Comparison of ENCODE assay signal across 21 cellular contexts in the genomic region with DNA sequence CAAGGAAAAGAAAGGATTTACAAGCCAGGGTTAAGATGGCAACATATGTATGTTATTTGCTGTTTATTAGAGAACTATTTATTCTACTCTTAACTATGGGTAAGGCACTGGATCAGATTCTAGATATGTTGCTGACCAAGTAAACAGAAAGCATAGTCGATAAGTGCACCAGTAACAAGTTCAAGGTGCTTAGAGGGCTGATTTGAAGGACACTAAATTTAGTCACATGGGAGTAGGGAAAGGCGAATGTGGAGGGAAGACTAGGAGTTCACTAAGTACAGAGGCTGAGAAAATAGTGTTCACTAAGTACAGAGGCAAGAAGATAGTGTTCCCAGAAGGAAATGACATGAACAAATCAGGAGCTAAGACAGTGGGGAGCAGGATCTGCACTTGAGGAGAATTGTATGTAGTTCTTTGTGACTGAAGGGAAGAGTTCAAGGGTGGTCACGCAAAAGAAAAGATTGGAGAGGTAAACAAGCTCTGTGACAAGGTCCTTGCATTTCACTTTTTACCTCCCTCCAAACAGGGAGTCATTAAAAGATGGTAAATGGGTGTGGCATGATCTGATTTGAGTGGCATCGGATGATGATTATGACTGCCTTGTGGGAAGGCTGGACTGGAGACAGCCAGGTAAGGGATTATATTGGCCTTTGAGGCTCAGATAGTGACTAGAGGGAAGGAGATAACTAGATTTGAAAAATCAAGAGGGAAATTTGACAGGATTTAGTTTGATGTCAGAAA. TPM values are rescaled to one million over a fixed set of nuclear protein-coding genes. Genes with fewer than 3 reads are reported as not detected.
A peak's percentile ranks its signal among the peaks of the same experiment; 100 is the strongest.
DNase-seq lines count a peak whose midpoint lies in the region; ATAC-seq and TF ChIP-seq lines count a peak whose summit lies in the region.
"Had no signal": no experiment of that assay in that cellular context is flagged by ENCODE, and none has a peak within 500 bp of the region (broad histone marks: within the 10 kb centered on the region; RNA-seq: fewer than 3 reads in every experiment).

No MANE protein-coding gene starts in this region.

- H3K9me3 Mint-ChIP-seq in activated CD4-positive, alpha-beta T cell treated with anti-CD3 and anti-CD28 coated beads, Interleukin-2, amount 10 ng/mL, durations not matched to agents 24 days and 14 days = no peaks in the 10 kb centered on the region
- no peaks in the 10 kb centered on the region for H3K9me3 Mint-ChIP-seq in HFFc6
- no peaks in the 10 kb centered on the region for H3K9me3 Mint-ChIP-seq in naive thymus-derived CD8-positive, alpha-beta T cell
- H3K9me3 Mint-ChIP-seq: activated T-cell treated with anti-CD3 and anti-CD28 coated beads, Interleukin-2, amount 50 U/mL, for 4 hours; CD8-positive, alpha-beta T cell had no signal

- DNase-seq in activated CD4-positive, alpha-beta T cell treated with anti-CD3 and anti-CD28 coated beads, Interleukin-2, amount 10 ng/mL, durations not matched to agents 24 days and 14 days = no peak
- DNase-seq in activated CD4-positive, alpha-beta T cell treated with anti-CD3 and anti-CD28 coated beads for 1 hour = no peak
- DNase-seq in HFFc6 (no peak), adipocyte (ENCODE audit: low read depth) (no peak), NCI-H345 treated with DMSO at 0.1 percent for 48 hours (lab: John Stamatoyannopoulos, UW; ENCODE audit: unreplicated experiment) (no peak)
- no peak for DNase-seq in naive thymus-derived CD8-positive, alpha-beta T cell
- DNase-seq: activated T-cell treated with anti-CD3 and anti-CD28 coated beads, Interleukin-2, amount 50 U/mL, for 4 hours; CD8-positive, alpha-beta T cell; GOT3; NCI-H187 treated with DMSO at 0.1 percent for 48 hours; NCI-H524 treated with DMSO at 0.1 percent for 48 hours; pancreas; trophoblast cell had no signal

- POLR2A ChIA-PET in naive thymus-derived CD8-positive, alpha-beta T cell (lab: Charles Lee) = interaction anchor here (0.5 to 1.0 kb wide), 3 partner anchors 13 to 240 kb away, joined by 3 to 5 read pairs (median 3); no protein-coding TSS in a partner anchor

- H3K4me3 Mint-ChIP-seq in activated CD4-positive, alpha-beta T cell treated with anti-CD3 and anti-CD28 coated beads, Interleukin-2, amount 10 ng/mL, durations not matched to agents 24 days and 14 days = no peak overlapping the region
- H3K4me3 Mint-ChIP-seq in HFFc6 = no peak overlapping the region
- no peak overlapping the region for H3K4me3 Mint-ChIP-seq in naive thymus-derived CD8-positive, alpha-beta T cell
- H3K4me3 Mint-ChIP-seq: activated T-cell treated with anti-CD3 and anti-CD28 coated beads, Interleukin-2, amount 50 U/mL, for 4 hours; CD8-positive, alpha-beta T cell had no signal

- H3K9me3 ChIP-seq in adipocyte (ENCODE audit: control insufficient read depth, low read length) = no peaks in the 10 kb centered on the region
- H3K9me3 ChIP-seq: pancreas had no signal

- H3K36me3 ChIP-seq in adipocyte (ENCODE audit: control insufficient read depth, insufficient read depth, low read length, severe bottlenecking) = peaks cover 70% of the 10 kb centered on the region

- TF ChIP-seq CTCF in HFFc6 (IDR thresholded peaks at IDR 0.05) = no peak

- peak overlapping the region; percentile 3 for H3K27ac Mint-ChIP-seq in activated CD4-positive, alpha-beta T cell treated with anti-CD3 and anti-CD28 coated beads, Interleukin-2, amount 10 ng/mL, durations not matched to agents 24 days and 14 days
- peak overlapping the region; percentile 1; the same call in 1 of the 2 replicates for H3K27ac Mint-ChIP-seq in HFFc6
- H3K27ac Mint-ChIP-seq in naive thymus-derived CD8-positive, alpha-beta T cell = peak overlapping the region in 8 of 10 donors; percentile 2 to 71 (median 29)
- H3K27ac Mint-ChIP-seq: CD8-positive, alpha-beta T cell had no signal

- intact Hi-C loops in activated CD4-positive, alpha-beta T cell treated with anti-CD3 and anti-CD28 coated beads, Interleukin-2, amount 10 ng/mL, durations not matched to agents 24 days and 14 days (cut with micrococcal nuclease) = loop anchor here (2.0 kb wide), 1 partner anchor 83 kb away; the partner anchor contains the start of gene RDM1

- H3K4me3 ChIP-seq in adipocyte (ENCODE audit: low read length) = no peak overlapping the region
- H3K4me3 ChIP-seq: coronary artery, pancreas had no signal

- peaks cover 10% of the 10 kb centered on the region for H3K4me1 Mint-ChIP-seq in activated CD4-positive, alpha-beta T cell treated with anti-CD3 and anti-CD28 coated beads, Interleukin-2, amount 10 ng/mL, durations not matched to agents 24 days and 14 days
- H3K4me1 Mint-ChIP-seq in HFFc6 (ENCODE audit: low read depth) = peaks cover 14% of the 10 kb centered on the region
- peaks cover 9 to 25% (median 12%) of the 10 kb centered on the region in 4 donors for H3K4me1 Mint-ChIP-seq in naive thymus-derived CD8-positive, alpha-beta T cell

- H3K36me3 Mint-ChIP-seq in activated CD4-positive, alpha-beta T cell treated with anti-CD3 and anti-CD28 coated beads, Interleukin-2, amount 10 ng/mL, durations not matched to agents 24 days and 14 days (ENCODE audit: low read depth) = peaks cover 60% of the 10 kb centered on the region
- peaks cover 25% of the 10 kb centered on the region for H3K36me3 Mint-ChIP-seq in HFFc6 (ENCODE audit: low read depth)
- peaks cover 0 to 80% (median 15%) of the 10 kb centered on the region in 3 donors for H3K36me3 Mint-ChIP-seq in naive thymus-derived CD8-positive, alpha-beta T cell

- no peak for ATAC-seq in naive thymus-derived CD8-positive, alpha-beta T cell
- no peak for ATAC-seq in HG02610 (IDR thresholded peaks at IDR 0.05; ENCODE audit: unreplicated experiment)
- no peak for ATAC-seq in HG02870 (IDR thresholded peaks at IDR 0.05; ENCODE audit: unreplicated experiment)
- ATAC-seq: activated T-cell treated with anti-CD3 and anti-CD28 coated beads, Interleukin-2, amount 50 U/mL, for 4 hours; CD8-positive, alpha-beta T cell; Panc1; pancreas had no signal

- peaks cover 21% of the 10 kb centered on the region for H3K4me1 ChIP-seq in adipocyte (ENCODE audit: control insufficient read depth, insufficient read depth, low read length)
- H3K4me1 ChIP-seq: pancreas had no signal

- peak overlapping the region; percentile 40 for H3K9ac ChIP-seq in adipocyte (ENCODE audit: low read length)

- H3K27me3 Mint-ChIP-seq in activated CD4-positive, alpha-beta T cell treated with anti-CD3 and anti-CD28 coated beads, Interleukin-2, amount 10 ng/mL, durations not matched to agents 24 days and 14 days = no peaks in the 10 kb centered on the region
- H3K27me3 Mint-ChIP-seq in HFFc6 (ENCODE audit: insufficient read depth) = peaks cover 2% of the 10 kb centered on the region; the same call in 1 of the 2 replicates
- no peaks in the 10 kb centered on the region for H3K27me3 Mint-ChIP-seq in naive thymus-derived CD8-positive, alpha-beta T cell

- H3K27me3 ChIP-seq in adipocyte (replicated peaks; ENCODE audit: control insufficient read depth, insufficient read depth, low read length) = no peaks in the 10 kb centered on the region
- H3K27me3 ChIP-seq: pancreas had no signal

RNA-seq across cellular contexts. Expression of gene HEATR9, which starts 20.9 kb away (rescaled TPM):
- total RNA-seq in activated CD4-positive, alpha-beta T cell treated with anti-CD3 and anti-CD28 coated beads, Interleukin-2, amount 10 ng/mL, durations not matched to agents 24 days and 14 days = 0.14 TPM in 1 of 2 replicates, not detected in the other
- total RNA-seq in HFFc6 (2021; fragmentation: NEBNext Ultra II Directional; extraction: Animal tissue kit (Norgen Biotek cat#: 25700)) = not detected
- total RNA-seq in naive thymus-derived CD8-positive, alpha-beta T cell = 1 to 10 TPM; 1.2 TPM
- polyA plus RNA-seq in naive thymus-derived CD8-positive, alpha-beta T cell = under 1 TPM in 1 of 3 donors, not detected in 2; 0.07 TPM
- total RNA-seq: glomerular endothelial cell, HT1080, pancreas, skeletal muscle tissue had no signal
- polyA plus RNA-seq: pancreas had no signal

RNA-seq across cellular contexts. Expression of gene CCL5, which starts 32.4 kb away (rescaled TPM):
- total RNA-seq in activated CD4-positive, alpha-beta T cell treated with anti-CD3 and anti-CD28 coated beads, Interleukin-2, amount 10 ng/mL, durations not matched to agents 24 days and 14 days = 19.6 and 20.7 TPM in 2 replicates
- under 1 TPM in 1 of 6 experiments, not detected in 5; 0.19 TPM for total RNA-seq in HFFc6 (2021; fragmentation: NEBNext Ultra II Directional; extraction: Animal tissue kit (Norgen Biotek cat#: 25700))
- total RNA-seq in naive thymus-derived CD8-positive, alpha-beta T cell = 10 to 100 TPM; 84.3 to 87.4 TPM
- 1,000 to 10,000 TPM in 1 of 3 donors, 10 to 100 TPM in 2; 41.5 to 1,286 (median 63.8) TPM for polyA plus RNA-seq in naive thymus-derived CD8-positive, alpha-beta T cell
- total RNA-seq: HT1080 had no signal

RNA-seq across cellular contexts. Expression of gene TAF15, which starts 38.5 kb away (rescaled TPM):
- total RNA-seq in activated CD4-positive, alpha-beta T cell treated with anti-CD3 and anti-CD28 coated beads, Interleukin-2, amount 10 ng/mL, durations not matched to agents 24 days and 14 days = 326 and 338 TPM in 2 replicates
- total RNA-seq in HFFc6 (2021; fragmentation: NEBNext Ultra II Directional; extraction: Animal tissue kit (Norgen Biotek cat#: 25700)) = 100 to 1,000 TPM; 132 to 170 (median 146) TPM
- 100 to 1,000 TPM; 271 TPM for total RNA-seq in naive thymus-derived CD8-positive, alpha-beta T cell
- polyA plus RNA-seq in naive thymus-derived CD8-positive, alpha-beta T cell = 10 to 100 TPM; 15.0 to 20.2 (median 19.9) TPM

RNA-seq across cellular contexts. Expression of gene MMP28, which starts 52.4 kb away (rescaled TPM):
- total RNA-seq in activated CD4-positive, alpha-beta T cell treated with anti-CD3 and anti-CD28 coated beads, Interleukin-2, amount 10 ng/mL, durations not matched to agents 24 days and 14 days = not detected in 2 replicates
- not detected for total RNA-seq in HFFc6 (2021; fragmentation: NEBNext Ultra II Directional; extraction: Animal tissue kit (Norgen Biotek cat#: 25700))
- total RNA-seq in naive thymus-derived CD8-positive, alpha-beta T cell = 10 to 100 TPM; 15.0 to 15.2 TPM
- polyA plus RNA-seq in naive thymus-derived CD8-positive, alpha-beta T cell = 10 to 100 TPM; 10.0 to 30.1 (median 13.4) TPM
- total RNA-seq: T-helper 1 cell treated with Interleukin-12 subunit alpha and Interleukin-12 subunit beta and Interleukin-4 antibody, amounts not matched to agents 30 ng/mL and 1 ng/mL, for 36 hours had no signal

Comparison
In these comparisons a context has a peak if more than half of its experiments do, and no peak if none do; other contexts are left out.
1. RNA of gene CCL5, which starts 32.4 kb away (total RNA-seq): 84.3 to 87.4 TPM in naive thymus-derived CD8-positive, alpha-beta T cell and 19.6 to 20.7 TPM in activated CD4-positive, alpha-beta T cell treated with anti-CD3 and anti-CD28 coated beads, Interleukin-2, amount 10 ng/mL, durations not matched to agents 24 days and 14 days; 0.19 TPM in HFFc6; every median in the first group is over 10 times any median in the second.
2. Peak in every context shown above with its lines, with median percentiles within 50 percentile points of each other: H3K27ac Mint-ChIP-seq.